Comparison of ENCODE assay signal across 3 cellular contexts in genomic region chr9:3787628-3788027, GRCh38.
TF ChIP-seq lines count a peak whose summit lies in the region.

No MANE protein-coding gene starts in this region.

TF ChIP-seq in A549, 52 proteins besides CTCF, POLR2A, EP300 and RAD21:
- TF ChIP-seq, protein P1, sequence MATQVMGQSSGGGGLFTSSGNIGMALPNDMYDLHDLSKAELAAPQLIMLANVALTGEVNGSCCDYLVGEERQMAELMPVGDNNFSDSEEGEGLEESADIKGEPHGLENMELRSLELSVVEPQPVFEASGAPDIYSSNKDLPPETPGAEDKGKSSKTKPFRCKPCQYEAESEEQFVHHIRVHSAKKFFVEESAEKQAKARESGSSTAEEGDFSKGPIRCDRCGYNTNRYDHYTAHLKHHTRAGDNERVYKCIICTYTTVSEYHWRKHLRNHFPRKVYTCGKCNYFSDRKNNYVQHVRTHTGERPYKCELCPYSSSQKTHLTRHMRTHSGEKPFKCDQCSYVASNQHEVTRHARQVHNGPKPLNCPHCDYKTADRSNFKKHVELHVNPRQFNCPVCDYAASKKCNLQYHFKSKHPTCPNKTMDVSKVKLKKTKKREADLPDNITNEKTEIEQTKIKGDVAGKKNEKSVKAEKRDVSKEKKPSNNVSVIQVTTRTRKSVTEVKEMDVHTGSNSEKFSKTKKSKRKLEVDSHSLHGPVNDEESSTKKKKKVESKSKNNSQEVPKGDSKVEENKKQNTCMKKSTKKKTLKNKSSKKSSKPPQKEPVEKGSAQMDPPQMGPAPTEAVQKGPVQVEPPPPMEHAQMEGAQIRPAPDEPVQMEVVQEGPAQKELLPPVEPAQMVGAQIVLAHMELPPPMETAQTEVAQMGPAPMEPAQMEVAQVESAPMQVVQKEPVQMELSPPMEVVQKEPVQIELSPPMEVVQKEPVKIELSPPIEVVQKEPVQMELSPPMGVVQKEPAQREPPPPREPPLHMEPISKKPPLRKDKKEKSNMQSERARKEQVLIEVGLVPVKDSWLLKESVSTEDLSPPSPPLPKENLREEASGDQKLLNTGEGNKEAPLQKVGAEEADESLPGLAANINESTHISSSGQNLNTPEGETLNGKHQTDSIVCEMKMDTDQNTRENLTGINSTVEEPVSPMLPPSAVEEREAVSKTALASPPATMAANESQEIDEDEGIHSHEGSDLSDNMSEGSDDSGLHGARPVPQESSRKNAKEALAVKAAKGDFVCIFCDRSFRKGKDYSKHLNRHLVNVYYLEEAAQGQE (IDR thresholded peaks at IDR 0.05), result no peak
- TF ChIP-seq ZC3H11A (IDR thresholded peaks at IDR 0.05) (no peak), HOXA7 (CRISPR knock-in tag; IDR thresholded peaks at IDR 0.05) (no peak), GATA3 (IDR thresholded peaks at IDR 0.05; ENCODE audit: borderline replicate concordance) (no peak), ZFP36 (IDR thresholded peaks at IDR 0.05; ENCODE audit: borderline replicate concordance, partially characterized antibody) (peak; percentile 65)

TF ChIP-seq in HEK293, 187 proteins besides CTCF, POLR2A, EP300 and RAD21:
- peak; percentile 78 for TF ChIP-seq ZNF585B (tag by site-specific recombination; IDR thresholded peaks at IDR 0.05)
- TF ChIP-seq ZNF350 (tag by site-specific recombination; IDR thresholded peaks at IDR 0.05), result no peak
- no peak for TF ChIP-seq ZNF660 (tag by site-specific recombination; IDR thresholded peaks at IDR 0.05)
- TF ChIP-seq ZNF658 (tag by site-specific recombination; IDR thresholded peaks at IDR 0.05), result no peak
- TF ChIP-seq ZNF624 (tag by site-specific recombination; IDR thresholded peaks at IDR 0.05), result no peak

TF ChIP-seq in H1, 55 proteins besides CTCF, POLR2A, EP300 and RAD21:
- no peak for TF ChIP-seq RBBP5 (IDR thresholded peaks at IDR 0.05; ENCODE audit: borderline replicate concordance, low read depth, low read length)
- no peak for TF ChIP-seq RXRA (IDR thresholded peaks at IDR 0.05; ENCODE audit: insufficient read depth, low read depth, low read length)
- no peak for TF ChIP-seq RNF2 (IDR thresholded peaks at IDR 0.05; ENCODE audit: borderline replicate concordance, low read depth, low read length, missing control alignments, poor library complexity, severe bottlenecking)
- TF ChIP-seq HDAC6 (IDR thresholded peaks at IDR 0.05; ENCODE audit: low read depth, low read length), result no peak
- no peak for TF ChIP-seq FOSL1 (IDR thresholded peaks at IDR 0.05; ENCODE audit: insufficient read depth, low read depth, low read length)
- TF ChIP-seq, protein P2, sequence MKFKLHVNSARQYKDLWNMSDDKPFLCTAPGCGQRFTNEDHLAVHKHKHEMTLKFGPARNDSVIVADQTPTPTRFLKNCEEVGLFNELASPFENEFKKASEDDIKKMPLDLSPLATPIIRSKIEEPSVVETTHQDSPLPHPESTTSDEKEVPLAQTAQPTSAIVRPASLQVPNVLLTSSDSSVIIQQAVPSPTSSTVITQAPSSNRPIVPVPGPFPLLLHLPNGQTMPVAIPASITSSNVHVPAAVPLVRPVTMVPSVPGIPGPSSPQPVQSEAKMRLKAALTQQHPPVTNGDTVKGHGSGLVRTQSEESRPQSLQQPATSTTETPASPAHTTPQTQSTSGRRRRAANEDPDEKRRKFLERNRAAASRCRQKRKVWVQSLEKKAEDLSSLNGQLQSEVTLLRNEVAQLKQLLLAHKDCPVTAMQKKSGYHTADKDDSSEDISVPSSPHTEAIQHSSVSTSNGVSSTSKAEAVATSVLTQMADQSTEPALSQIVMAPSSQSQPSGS (IDR thresholded peaks at IDR 0.05; ENCODE audit: low read length), result no peak
- no peak for TF ChIP-seq PHF8 (conservative IDR thresholded peaks at IDR 0.05; ENCODE audit: low read depth, low read length)
- no peak for TF ChIP-seq TAF1 (IDR thresholded peaks at IDR 0.05; ENCODE audit: low read depth, low read length)
- no peak for TF ChIP-seq BACH1 (IDR thresholded peaks at IDR 0.05; ENCODE audit: low read length)
- TF ChIP-seq MAX (IDR thresholded peaks at IDR 0.05), result no peak
- TF ChIP-seq USF2 (IDR thresholded peaks at IDR 0.05; ENCODE audit: low read length), result no peak
- TF ChIP-seq KDM4A (IDR thresholded peaks at IDR 0.05; ENCODE audit: low read depth, low read length, severe bottlenecking), result no peak
- TF ChIP-seq CTBP2 (IDR thresholded peaks at IDR 0.05; ENCODE audit: borderline replicate concordance, insufficient read depth, insufficient read length, low read length), result no peak
- TF ChIP-seq SAP30 (IDR thresholded peaks at IDR 0.05; ENCODE audit: insufficient read depth, insufficient replicate concordance, low read length), result no peak
- TF ChIP-seq SP4 (IDR thresholded peaks at IDR 0.05; ENCODE audit: low read length), result no peak
- no peak for TF ChIP-seq CBX5 (IDR thresholded peaks at IDR 0.05; ENCODE audit: low read depth, low read length)
